In genomic region chr9:7536310-7536939, GRCh38 we compare ENCODE assay signal across 8 cellular contexts.
DNase-seq lines count a peak whose midpoint lies in the region; ATAC-seq and TF ChIP-seq lines count a peak whose summit lies in the region.

No MANE protein-coding gene starts in this region.

- no peak overlapping the region for H3K4me3 ChIP-seq in Peyer's patch
- H3K4me3 ChIP-seq in colonic mucosa = no peak overlapping the region
- H3K4me3 ChIP-seq in right lobe of liver = no peak overlapping the region
- no peak overlapping the region for H3K4me3 ChIP-seq in tibial nerve

- TF ChIP-seq CTCF in Peyer's patch (IDR thresholded peaks at IDR 0.05) (peak in 4 of 6 experiments; percentile 38 to 61 (median 51)), colonic mucosa (IDR thresholded peaks at IDR 0.05) (peak; percentile 66), right lobe of liver (IDR thresholded peaks at IDR 0.05) (peak; percentile 52 to 80 (median 74)), tibial nerve (IDR thresholded peaks at IDR 0.05) (peak; percentile 13 to 59 (median 46))

- H3K27me3 ChIP-seq in Peyer's patch = no peaks in the 10 kb centered on the region
- H3K27me3 ChIP-seq in colonic mucosa = no peaks in the 10 kb centered on the region
- H3K27me3 ChIP-seq in right lobe of liver = no peaks in the 10 kb centered on the region
- H3K27me3 ChIP-seq in tibial nerve = no peaks in the 10 kb centered on the region

- intact Hi-C loops in colonic mucosa (cut with DNase I) = loop anchor here (2.0 kb wide), 1 partner anchor 134 kb away; no protein-coding TSS in a partner anchor
- intact Hi-C loops in right lobe of liver (cut with DNase I) = no loop called here

- H3K36me3 ChIP-seq in Peyer's patch (no peaks in the 10 kb centered on the region), colonic mucosa (no peaks in the 10 kb centered on the region), right lobe of liver (no peaks in the 10 kb centered on the region), tibial nerve (no peaks in the 10 kb centered on the region)

- DNase-seq in NCI-H510A treated with DMSO at 0.1 percent for 48 hours (lab: John Stamatoyannopoulos, UW) = peak; percentile 29
- no peak for DNase-seq in NCI-H510A (lab: John Stamatoyannopoulos, UW)
- peak; percentile 13 for DNase-seq in HS-5 (ENCODE audit: low read depth)
- DNase-seq in Peyer's patch = peak in 1 of 3 donors; percentile 60
- DNase-seq in colonic mucosa = peak; percentile 69
- DNase-seq in right lobe of liver = peak; percentile 34 to 63 (median 55)
- DNase-seq in tibial nerve (ENCODE audit: low spot score in 2 of 2) = peak in 1 of 2 donors; percentile 71

- no peaks in the 10 kb centered on the region for H3K4me1 ChIP-seq in Peyer's patch
- H3K4me1 ChIP-seq in colonic mucosa = no peaks in the 10 kb centered on the region
- no peaks in the 10 kb centered on the region for H3K4me1 ChIP-seq in right lobe of liver
- H3K4me1 ChIP-seq in tibial nerve = no peaks in the 10 kb centered on the region

- no peak for TF ChIP-seq EP300 in tibial nerve (IDR thresholded peaks at IDR 0.05)

- WGBS in right lobe of liver (ENCODE audit: insufficient coverage, low coverage, low lambda C conversion rate, missing lambda C conversion rate) = 23% methylated on average over 4 of the region's 4 CpGs
- 42 to 63% methylated on average over 4 of the region's 4 CpGs for WGBS in tibial nerve, 2 donors

- no peak overlapping the region for H3K27ac ChIP-seq in Peyer's patch
- no peak overlapping the region for H3K27ac ChIP-seq in colonic mucosa
- H3K27ac ChIP-seq in right lobe of liver = no peak overlapping the region
- H3K27ac ChIP-seq in tibial nerve = no peak overlapping the region

- no peaks in the 10 kb centered on the region for H3K9me3 ChIP-seq in Peyer's patch
- H3K9me3 ChIP-seq in colonic mucosa = no peaks in the 10 kb centered on the region
- H3K9me3 ChIP-seq in right lobe of liver = no peaks in the 10 kb centered on the region
- no peaks in the 10 kb centered on the region for H3K9me3 ChIP-seq in tibial nerve

- H3K9ac ChIP-seq in colonic mucosa (ENCODE audit: low read depth in 2 of 2, low read length in 2 of 2) = no peak overlapping the region

- peak; percentile 85 for ATAC-seq in GM21515 (IDR thresholded peaks at IDR 0.05; ENCODE audit: unreplicated experiment)
- ATAC-seq in right lobe of liver = peak; percentile 92 to 94 (median 94)

- TF ChIP-seq POLR2A in Peyer's patch (IDR thresholded peaks at IDR 0.05) (no peak), right lobe of liver (IDR thresholded peaks at IDR 0.05) (no peak), tibial nerve (IDR thresholded peaks at IDR 0.05) (no peak)
